Comparison of ENCODE assay signal across 8 cellular contexts in genomic region chr13:37602743-37603381, GRCh38. TPM values are rescaled to one million over a fixed set of nuclear protein-coding genes. Genes with fewer than 3 reads are reported as not detected.
DNase-seq lines count a peak whose midpoint lies in the region; ATAC-seq and TF ChIP-seq lines count a peak whose summit lies in the region.

No MANE protein-coding gene starts in this region.

- no peak for ATAC-seq in GM18511 (IDR thresholded peaks at IDR 0.05; ENCODE audit: unreplicated experiment)
- no peak for ATAC-seq in HG03521 (IDR thresholded peaks at IDR 0.05; ENCODE audit: unreplicated experiment)

- H3K79me2 ChIP-seq in Karpas-422 (ENCODE audit: low read length): no peaks in the 10 kb centered on the region

- H3K4me3 ChIP-seq in Karpas-422 (ENCODE audit: low read length) (no peak overlapping the region), breast epithelium (no peak overlapping the region), WERI-Rb-1 (ENCODE audit: low read depth, low read length) (no peak overlapping the region)

- H3K36me3 ChIP-seq in Karpas-422 (ENCODE audit: insufficient read depth, low read length): no peaks in the 10 kb centered on the region
- no peaks in the 10 kb centered on the region for H3K36me3 ChIP-seq in breast epithelium
- no peaks in the 10 kb centered on the region for H3K36me3 ChIP-seq in WERI-Rb-1

- no peak overlapping the region for H3K4me2 ChIP-seq in Karpas-422 (ENCODE audit: low read depth, low read length, poor library complexity, severe bottlenecking)

- no peaks in the 10 kb centered on the region for H3K4me1 ChIP-seq in Karpas-422 (ENCODE audit: low read length)
- H3K4me1 ChIP-seq in breast epithelium: no peaks in the 10 kb centered on the region

- H3K9me2 ChIP-seq in Karpas-422 (replicated peaks; ENCODE audit: insufficient read depth, low read length): no peaks in the 10 kb centered on the region

- intact Hi-C loops in breast epithelium (cut with DNase I; ENCODE audit: low total_unique reads): no loop called here

- H4K20me1 ChIP-seq in Karpas-422 (ENCODE audit: insufficient read depth, low read depth, low read length): no peaks in the 10 kb centered on the region

- H3K27me3 ChIP-seq in Karpas-422 (ENCODE audit: low read length) (no peaks in the 10 kb centered on the region), breast epithelium (no peaks in the 10 kb centered on the region), WERI-Rb-1 (ENCODE audit: insufficient read depth, low read depth, severe bottlenecking) (no peaks in the 10 kb centered on the region)

- no peak overlapping the region for H3K9ac ChIP-seq in Karpas-422 (ENCODE audit: low read length)

- H2AFZ ChIP-seq in Karpas-422 (ENCODE audit: low read length): no peak overlapping the region

- in situ Hi-C loops in Caki2 (cut with HindIII; ENCODE audit: low pct_unique_long_range_greater_than_20kb, low sequenced_read_pairs): no loop called here

- TF ChIP-seq CTCF in breast epithelium (IDR thresholded peaks at IDR 0.05) (peak; percentile 35 to 62 (median 55)), WERI-Rb-1 (IDR thresholded peaks at IDR 0.05; ENCODE audit: low read depth, low read length) (no peak)

- H3K27ac ChIP-seq in Karpas-422 (ENCODE audit: low read length) (no peak overlapping the region), breast epithelium (no peak overlapping the region), WERI-Rb-1 (no peak overlapping the region)

- H3K9me3 ChIP-seq in Karpas-422 (ENCODE audit: low read length) (no peaks in the 10 kb centered on the region), breast epithelium (no peaks in the 10 kb centered on the region), WERI-Rb-1 (ENCODE audit: severe bottlenecking) (no peaks in the 10 kb centered on the region)

- DNase-seq in Caki2 (ENCODE audit: low read depth) (peak; percentile 14), Karpas-422 (peak; percentile 67), breast epithelium (ENCODE audit: low spot score in 2 of 2) (no peak), medulla oblongata (ENCODE audit: extremely low spot score) (peak; percentile 48), NCI-H1436 treated with DMSO at 0.1 percent for 48 hours (lab: John Stamatoyannopoulos, UW) (no peak), WERI-Rb-1 (no peak)

- no peak for TF ChIP-seq POLR2A in breast epithelium (IDR thresholded peaks at IDR 0.05)

RNA-seq across cellular contexts. Expression of gene POSTN, which starts 4.3 kb away (rescaled TPM):
- not detected in 2 replicates for total RNA-seq in Caki2 (2014; rRNA removed; shearing (Covaris generic); ENCODE audit: low replicate concordance)
- not detected in 2 replicates for total RNA-seq in Karpas-422 (2014; rRNA removed; shearing (Covaris generic); ENCODE audit: low replicate concordance)
- 10 to 100 TPM; 20.1 to 30.8 (median 27.8) TPM for total RNA-seq in breast epithelium

Comparison
In these comparisons a context has a peak if more than half of its experiments do, and no peak if none do; other contexts are left out.
1. DNase-seq: peak in Caki2 (single experiment), Karpas-422 (single experiment) and medulla oblongata (single experiment); none in breast epithelium (0 of 2), NCI-H1436 treated with DMSO at 0.1 percent for 48 hours (single experiment) and WERI-Rb-1 (single experiment).
2. RNA of gene POSTN, which starts 4.3 kb away (total RNA-seq): 20.1 to 30.8 TPM in breast epithelium; not detected in Caki2 and not detected in Karpas-422; every median in the first group is over 10 times any median in the second.